In the genomic region with DNA sequence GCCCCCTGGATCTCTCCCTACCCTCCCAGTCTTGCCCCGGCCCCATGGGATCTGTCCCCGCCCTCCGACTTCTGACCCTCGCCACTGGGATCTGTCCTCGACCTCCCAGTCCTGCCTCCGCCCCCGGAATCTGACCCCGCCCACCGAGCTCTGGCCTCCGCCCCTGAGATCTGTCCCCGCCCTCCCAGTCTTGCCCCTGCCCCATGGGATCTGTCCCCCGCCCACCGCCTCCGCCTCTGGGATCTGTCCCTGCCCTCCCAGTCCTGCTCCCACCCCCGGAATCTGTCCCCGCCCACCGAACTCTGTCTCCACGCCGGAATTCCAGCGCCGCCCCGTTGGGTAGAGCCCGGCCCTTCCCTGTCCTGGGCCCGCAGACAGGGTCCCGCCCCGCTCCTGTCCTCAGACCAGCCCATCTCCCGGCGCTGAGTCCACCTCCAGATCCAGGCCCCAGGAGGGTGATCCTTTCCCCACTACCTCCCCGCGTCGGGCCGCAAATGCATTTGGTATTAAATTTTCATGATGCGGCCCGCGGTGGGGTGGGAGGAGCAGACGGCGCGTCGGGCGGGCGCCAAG, we compare ENCODE assay signal across 8 cellular contexts. TPM values are rescaled to one million over a fixed set of nuclear protein-coding genes. Genes with fewer than 3 reads are reported as not detected.
DNase-seq lines count a peak whose midpoint lies in the region; ATAC-seq and TF ChIP-seq lines count a peak whose summit lies in the region.

No MANE protein-coding gene starts in this region.

- no peaks in the 10 kb centered on the region for H3K9me3 ChIP-seq in gastroesophageal sphincter

- H3K27ac Mint-ChIP-seq in activated naive CD4-positive, alpha-beta T cell treated with anti-CD3 and anti-CD28 coated beads for 36 hours: no peak overlapping the region

- peaks cover 6% of the 10 kb centered on the region for H3K36me3 Mint-ChIP-seq in activated naive CD4-positive, alpha-beta T cell treated with anti-CD3 and anti-CD28 coated beads for 36 hours (ENCODE audit: low read depth)

- H3K4me1 ChIP-seq in gastroesophageal sphincter: peaks cover 0 to 35% (median 8%) of the 10 kb centered on the region in 3 donors

- CTCF ChIA-PET in activated naive CD4-positive, alpha-beta T cell treated with anti-CD3 and anti-CD28 coated beads for 36 hours (lab: Charles Lee): interaction anchor here (0.6 to 1.3 kb wide), 3 partner anchors 8 to 51 kb away, joined by 3 to 12 read pairs (median 3); no protein-coding TSS in a partner anchor

- H3K4me1 Mint-ChIP-seq in activated naive CD4-positive, alpha-beta T cell treated with anti-CD3 and anti-CD28 coated beads for 36 hours (ENCODE audit: low read depth): peaks cover 22% of the 10 kb centered on the region

- peak overlapping the region in 3 of 4 donors; percentile 77 to 82 (median 82) for H3K27ac ChIP-seq in gastroesophageal sphincter

- TF ChIP-seq EP300 in gastroesophageal sphincter (IDR thresholded peaks at IDR 0.05): no peak

- intact Hi-C loops in activated naive CD4-positive, alpha-beta T cell treated with anti-CD3 and anti-CD28 coated beads for 36 hours (cut with micrococcal nuclease): loop anchor here (1.0 kb wide), 7 partner anchors 8 to 217 kb away; a partner anchor contains a TSS

- no peak for TF ChIP-seq CTCF in AG10803 (conservative IDR thresholded peaks at IDR 0.05; ENCODE audit: low read length)
- no peak for TF ChIP-seq CTCF in gastroesophageal sphincter (IDR thresholded peaks at IDR 0.05)

- 4% methylated on average over 10 of the region's 41 CpGs; no CpG with 5 or more reads in 1 of the 2 donors for WGBS in gastroesophageal sphincter (ENCODE audit: low coverage in 1 of 2), 2 donors

- peaks cover 0 to 18% of the 10 kb centered on the region in 2 donors for H3K36me3 ChIP-seq in gastroesophageal sphincter

- peaks cover 54% of the 10 kb centered on the region for H3K27me3 ChIP-seq in gastroesophageal sphincter

- H3K4me3 ChIP-seq in AG10803 (ENCODE audit: low read length) (peak overlapping the region; percentile 77), gastroesophageal sphincter (peak overlapping the region; percentile 31 to 67)

- ATAC-seq in GM18868 (IDR thresholded peaks at IDR 0.05; ENCODE audit: unreplicated experiment) (peak; percentile 7), gastroesophageal sphincter (peak; percentile 79), GM18517 (IDR thresholded peaks at IDR 0.05; ENCODE audit: unreplicated experiment) (no peak)

- H3K4me3 Mint-ChIP-seq in activated naive CD4-positive, alpha-beta T cell treated with anti-CD3 and anti-CD28 coated beads for 36 hours: peak overlapping the region; percentile 75

- DNase-seq in AG10803 (ENCODE audit: low read depth) (peak; percentile 85), HK-2 (ENCODE audit: unreplicated experiment) (peak; percentile 94), OCI-M1 (lab: John Stamatoyannopoulos, UW) (peak; percentile 87), non-pigmented ciliary epithelial cell (ENCODE audit: low read depth) (peak; percentile 31)
- DNase-seq in activated naive CD4-positive, alpha-beta T cell treated with anti-CD3 and anti-CD28 coated beads for 36 hours: peak; percentile 70

- H3K27me3 Mint-ChIP-seq in activated naive CD4-positive, alpha-beta T cell treated with anti-CD3 and anti-CD28 coated beads for 36 hours (ENCODE audit: low read depth): peaks cover 44% of the 10 kb centered on the region

- no peak for TF ChIP-seq POLR2A in gastroesophageal sphincter (IDR thresholded peaks at IDR 0.05)

- H3K9me3 Mint-ChIP-seq in activated naive CD4-positive, alpha-beta T cell treated with anti-CD3 and anti-CD28 coated beads for 36 hours: no peaks in the 10 kb centered on the region

RNA-seq across cellular contexts. Expression of a gene that starts 1.6 kb away (rescaled TPM):
- under 1 TPM; 0.12 TPM for total RNA-seq in activated naive CD4-positive, alpha-beta T cell treated with anti-CD3 and anti-CD28 coated beads for 36 hours
- 1 to 10 TPM; 1.1 to 1.7 (median 1.2) TPM for total RNA-seq in gastroesophageal sphincter

RNA-seq across cellular contexts. Expression of a gene that starts 8.7 kb away (rescaled TPM):
- 10 to 100 TPM; 80.7 to 84.4 TPM for total RNA-seq in activated naive CD4-positive, alpha-beta T cell treated with anti-CD3 and anti-CD28 coated beads for 36 hours
- total RNA-seq in gastroesophageal sphincter: 10 to 100 TPM; 67.2 to 82.4 (median 72.5) TPM

RNA-seq across cellular contexts. Expression of a gene that starts 10.1 kb away (rescaled TPM):
- total RNA-seq in activated naive CD4-positive, alpha-beta T cell treated with anti-CD3 and anti-CD28 coated beads for 36 hours: 10 to 100 TPM; 43.4 to 46.8 TPM
- total RNA-seq in gastroesophageal sphincter: 10 to 100 TPM; 11.8 to 34.4 (median 22.2) TPM

RNA-seq across cellular contexts. Expression of a gene that starts 17.7 kb away (rescaled TPM):
- not detected for total RNA-seq in activated naive CD4-positive, alpha-beta T cell treated with anti-CD3 and anti-CD28 coated beads for 36 hours
- not detected for total RNA-seq in gastroesophageal sphincter

RNA-seq across cellular contexts. Expression of a gene that starts 19.6 kb away (rescaled TPM):
- total RNA-seq in activated naive CD4-positive, alpha-beta T cell treated with anti-CD3 and anti-CD28 coated beads for 36 hours: not detected
- not detected for total RNA-seq in gastroesophageal sphincter

Comparison
In these comparisons a context has a peak if more than half of its experiments do, and no peak if none do; other contexts are left out.
1. DNase-seq: peak in every context shown above with its lines; median percentile 94 in HK-2; 87 in OCI-M1; 85 in AG10803; 70 in activated naive CD4-positive, alpha-beta T cell treated with anti-CD3 and anti-CD28 coated beads for 36 hours; 31 in non-pigmented ciliary epithelial cell.